9 cellular contexts compared by ENCODE assay signal in genomic region chr4:70544279-70544870, GRCh38. TPM values are rescaled to one million over a fixed set of nuclear protein-coding genes. Genes with fewer than 3 reads are reported as not detected.
DNase-seq lines count a peak whose midpoint lies in the region; ATAC-seq, FAIRE-seq and TF ChIP-seq lines count a peak whose summit lies in the region.
"Had no signal": no experiment of that assay in that cellular context is flagged by ENCODE, and none has a peak within 500 bp of the region (broad histone marks: within the 10 kb centered on the region; RNA-seq: fewer than 3 reads in every experiment).

No MANE protein-coding gene starts in this region.

- no peak for TF ChIP-seq POLR2A in thyroid gland (IDR thresholded peaks at IDR 0.05)

- H3K36me3 ChIP-seq in kidney epithelial cell (ENCODE audit: control insufficient read depth, insufficient read depth, low read length), result no peaks in the 10 kb centered on the region
- H3K36me3 ChIP-seq in thyroid gland, result no peaks in the 10 kb centered on the region

- H3K4me1 ChIP-seq in thyroid gland, result no peaks in the 10 kb centered on the region

- H3K4me3 ChIP-seq in kidney epithelial cell (ENCODE audit: low read depth, low read length) (no peak overlapping the region), thyroid gland (replicated peaks in 1 of 3) (no peak overlapping the region)
- H3K4me3 ChIP-seq: SK-N-MC had no signal

- peaks cover 10% of the 10 kb centered on the region for H3K27me3 Mint-ChIP-seq in HFFc6 (ENCODE audit: insufficient read depth)
- peaks cover 16% of the 10 kb centered on the region for H3K27me3 Mint-ChIP-seq in activated CD4-positive, alpha-beta T cell treated with anti-CD3 and anti-CD28 coated beads for 36 hours
- H3K27me3 Mint-ChIP-seq in activated CD4-positive, alpha-beta T cell treated with anti-CD3 and anti-CD28 coated beads, Interleukin-2, amount 10 ng/mL, durations not matched to agents 24 days and 14 days, result no peaks in the 10 kb centered on the region

- ATAC-seq in activated CD4-positive, alpha-beta T cell treated with anti-CD3 and anti-CD28 coated beads for 36 hours, result no peak

- CTCF ChIA-PET in GM10248 (lab: Yijun Ruan, JAX), result interaction anchor here (1.3 kb wide), 1 partner anchor 9 kb away, joined by 4 read pairs; no protein-coding TSS in a partner anchor
- CTCF ChIA-PET in activated CD4-positive, alpha-beta T cell treated with anti-CD3 and anti-CD28 coated beads for 36 hours (lab: Charles Lee), result no interaction called here

- no peaks in the 10 kb centered on the region for H3K9me3 Mint-ChIP-seq in HFFc6
- no peaks in the 10 kb centered on the region for H3K9me3 Mint-ChIP-seq in activated CD4-positive, alpha-beta T cell treated with anti-CD3 and anti-CD28 coated beads for 36 hours (ENCODE audit: low read depth)
- H3K9me3 Mint-ChIP-seq in activated CD4-positive, alpha-beta T cell treated with anti-CD3 and anti-CD28 coated beads, Interleukin-2, amount 10 ng/mL, durations not matched to agents 24 days and 14 days, result no peaks in the 10 kb centered on the region

- POLR2A ChIA-PET in GM10248 (lab: Yijun Ruan, JAX), result no interaction called here
- POLR2A ChIA-PET in activated CD4-positive, alpha-beta T cell treated with anti-CD3 and anti-CD28 coated beads for 36 hours (lab: Charles Lee), result no interaction called here

- intact Hi-C loops in thyroid gland (cut with DNase I), result no loop called here
- intact Hi-C loops in activated CD4-positive, alpha-beta T cell treated with anti-CD3 and anti-CD28 coated beads for 36 hours (cut with DNase I, micrococcal nuclease), result no loop called here
- intact Hi-C loops in activated CD4-positive, alpha-beta T cell treated with anti-CD3 and anti-CD28 coated beads, Interleukin-2, amount 10 ng/mL, durations not matched to agents 24 days and 14 days (cut with micrococcal nuclease), result loop anchor here (2.0 kb wide), 1 partner anchor 16 kb away; no protein-coding TSS in a partner anchor

- no peak overlapping the region for H3K4me3 Mint-ChIP-seq in HFFc6
- H3K4me3 Mint-ChIP-seq in activated CD4-positive, alpha-beta T cell treated with anti-CD3 and anti-CD28 coated beads for 36 hours, result no peak overlapping the region
- H3K4me3 Mint-ChIP-seq in activated CD4-positive, alpha-beta T cell treated with anti-CD3 and anti-CD28 coated beads, Interleukin-2, amount 10 ng/mL, durations not matched to agents 24 days and 14 days, result no peak overlapping the region

- no peak overlapping the region for H3K27ac Mint-ChIP-seq in HFFc6
- no peak overlapping the region for H3K27ac Mint-ChIP-seq in activated CD4-positive, alpha-beta T cell treated with anti-CD3 and anti-CD28 coated beads for 36 hours
- H3K27ac Mint-ChIP-seq in activated CD4-positive, alpha-beta T cell treated with anti-CD3 and anti-CD28 coated beads, Interleukin-2, amount 10 ng/mL, durations not matched to agents 24 days and 14 days, result no peak overlapping the region

- no peak for FAIRE-seq in frontal cortex (lab: Jason Lieb, UNC)

- H3K27ac ChIP-seq in thyroid gland, result no peak overlapping the region
- H3K27ac ChIP-seq: SK-N-MC had no signal

- no peaks in the 10 kb centered on the region for H3K9me3 ChIP-seq in thyroid gland

- TF ChIP-seq CTCF in GM10248 (IDR thresholded peaks at IDR 0.05; ENCODE audit: control extremely low read depth, extremely low read depth, low read depth, missing control alignments) (peak; percentile 42), HFFc6 (IDR thresholded peaks at IDR 0.05) (peak; percentile 75), kidney epithelial cell (IDR thresholded peaks at IDR 0.05; ENCODE audit: insufficient read depth, low read length, poor library complexity, severe bottlenecking) (peak; percentile 73), thyroid gland (IDR thresholded peaks at IDR 0.05) (peak in 2 of 6 experiments; percentile 29 to 48)

- H3K36me3 Mint-ChIP-seq in HFFc6 (ENCODE audit: low read depth), result no peaks in the 10 kb centered on the region
- H3K36me3 Mint-ChIP-seq in activated CD4-positive, alpha-beta T cell treated with anti-CD3 and anti-CD28 coated beads for 36 hours (ENCODE audit: low read depth), result no peaks in the 10 kb centered on the region
- no peaks in the 10 kb centered on the region for H3K36me3 Mint-ChIP-seq in activated CD4-positive, alpha-beta T cell treated with anti-CD3 and anti-CD28 coated beads, Interleukin-2, amount 10 ng/mL, durations not matched to agents 24 days and 14 days (ENCODE audit: low read depth)

- DNase-seq in GM10248 (ENCODE audit: extremely low spot score), result no peak
- DNase-seq in HFFc6, result peak; percentile 5
- DNase-seq in RPMI8226, result peak; percentile 41
- DNase-seq in kidney epithelial cell (ENCODE audit: low read depth), result no peak
- no peak for DNase-seq in thyroid gland
- DNase-seq in frontal cortex (ENCODE audit: low spot score in 2 of 2), result no peak
- DNase-seq in activated CD4-positive, alpha-beta T cell treated with anti-CD3 and anti-CD28 coated beads for 36 hours, result no peak
- no peak for DNase-seq in activated CD4-positive, alpha-beta T cell treated with anti-CD3 and anti-CD28 coated beads, Interleukin-2, amount 10 ng/mL, durations not matched to agents 24 days and 14 days

- H3K4me1 Mint-ChIP-seq in HFFc6 (ENCODE audit: low read depth), result no peaks in the 10 kb centered on the region
- no peaks in the 10 kb centered on the region for H3K4me1 Mint-ChIP-seq in activated CD4-positive, alpha-beta T cell treated with anti-CD3 and anti-CD28 coated beads for 36 hours
- H3K4me1 Mint-ChIP-seq in activated CD4-positive, alpha-beta T cell treated with anti-CD3 and anti-CD28 coated beads, Interleukin-2, amount 10 ng/mL, durations not matched to agents 24 days and 14 days, result no peaks in the 10 kb centered on the region

- H3K27me3 ChIP-seq in kidney epithelial cell (ENCODE audit: control insufficient read depth, insufficient read depth, low read length), result no peaks in the 10 kb centered on the region
- H3K27me3 ChIP-seq in thyroid gland, result no peaks in the 10 kb centered on the region

RNA-seq across cellular contexts. Expression of gene AMTN, which starts 26.0 kb away (rescaled TPM):
- total RNA-seq in HFFc6 (2021; fragmentation: NEBNext Ultra II Directional; extraction: Animal tissue kit (Norgen Biotek cat#: 25700)), result not detected
- 0.21 TPM in 1 of 2 replicates, not detected in the other for total RNA-seq in kidney epithelial cell
- total RNA-seq in thyroid gland, result not detected
- total RNA-seq in frontal cortex, result not detected
- total RNA-seq in activated CD4-positive, alpha-beta T cell treated with anti-CD3 and anti-CD28 coated beads for 36 hours, result not detected
- total RNA-seq in activated CD4-positive, alpha-beta T cell treated with anti-CD3 and anti-CD28 coated beads, Interleukin-2, amount 10 ng/mL, durations not matched to agents 24 days and 14 days, result not detected in 2 replicates

RNA-seq across cellular contexts. Expression of gene AMBN, which starts 47.7 kb away (rescaled TPM):
- not detected for total RNA-seq in HFFc6 (2021; fragmentation: NEBNext Ultra II Directional; extraction: Animal tissue kit (Norgen Biotek cat#: 25700))
- total RNA-seq in kidney epithelial cell (not detected in 2 replicates), thyroid gland (not detected), frontal cortex (1.2 TPM)
- total RNA-seq in activated CD4-positive, alpha-beta T cell treated with anti-CD3 and anti-CD28 coated beads for 36 hours, result not detected
- total RNA-seq in activated CD4-positive, alpha-beta T cell treated with anti-CD3 and anti-CD28 coated beads, Interleukin-2, amount 10 ng/mL, durations not matched to agents 24 days and 14 days, result not detected in 2 replicates

Comparison
In these comparisons a context has a peak if more than half of its experiments do, and no peak if none do; other contexts are left out.
1. DNase-seq: peak in HFFc6 (single experiment) and RPMI8226 (single experiment); none in GM10248 (single experiment), kidney epithelial cell (single experiment), thyroid gland (0 of 2), frontal cortex (0 of 2), activated CD4-positive, alpha-beta T cell treated with anti-CD3 and anti-CD28 coated beads for 36 hours (single experiment) and activated CD4-positive, alpha-beta T cell treated with anti-CD3 and anti-CD28 coated beads, Interleukin-2, amount 10 ng/mL, durations not matched to agents 24 days and 14 days (single experiment).